In genomic region chr3:14179795-14180194, GRCh38 we compare ENCODE assay signal across 10 cellular contexts. TPM values are rescaled to one million over a fixed set of nuclear protein-coding genes. Genes with fewer than 3 reads are reported as not detected.
DNase-seq lines count a peak whose midpoint lies in the region; ATAC-seq and TF ChIP-seq lines count a peak whose summit lies in the region.
"Had no signal": no experiment of that assay in that cellular context is flagged by ENCODE, and none has a peak within 500 bp of the region (broad histone marks: within the 10 kb centered on the region; RNA-seq: fewer than 3 reads in every experiment).

No MANE protein-coding gene starts in this region.

- peaks cover 32% of the 10 kb centered on the region for H3K36me3 Mint-ChIP-seq in stimulated activated naive CD8-positive, alpha-beta T cell treated with anti-CD3 and anti-CD28 coated beads, Interleukin-15, Interleukin-2, amounts not matched to agents 100 ng/mL and 50 ng/mL, for 24 hours (ENCODE audit: low read depth)
- H3K36me3 Mint-ChIP-seq in activated B cell treated with CpG ODN at 0.5 μM for 24 hours (ENCODE audit: low read depth): peaks cover 39% of the 10 kb centered on the region

- H3K27me3 Mint-ChIP-seq in stimulated activated naive CD8-positive, alpha-beta T cell treated with anti-CD3 and anti-CD28 coated beads, Interleukin-15, Interleukin-2, amounts not matched to agents 100 ng/mL and 50 ng/mL, for 24 hours: no peaks in the 10 kb centered on the region
- H3K27me3 Mint-ChIP-seq in activated B cell treated with CpG ODN at 0.5 μM for 24 hours: no peaks in the 10 kb centered on the region

- peaks cover 35% of the 10 kb centered on the region for H3K36me3 ChIP-seq in iPS-20b (ENCODE audit: insufficient read depth, low read depth, low read length)
- H3K36me3 ChIP-seq in gastrocnemius medialis: peaks cover 0 to 25% of the 10 kb centered on the region in 2 donors

- H3K9me3 ChIP-seq in iPS-20b (ENCODE audit: insufficient read depth, low read depth, low read length) (no peaks in the 10 kb centered on the region), gastrocnemius medialis (no peaks in the 10 kb centered on the region)
- H3K9me3 ChIP-seq: heart right ventricle had no signal

- peaks cover 72% of the 10 kb centered on the region for H3K4me1 Mint-ChIP-seq in stimulated activated naive CD8-positive, alpha-beta T cell treated with anti-CD3 and anti-CD28 coated beads, Interleukin-15, Interleukin-2, amounts not matched to agents 100 ng/mL and 50 ng/mL, for 24 hours (ENCODE audit: low read depth)
- peaks cover 56% of the 10 kb centered on the region for H3K4me1 Mint-ChIP-seq in activated B cell treated with CpG ODN at 0.5 μM for 24 hours

- in situ Hi-C loops in gastrocnemius medialis (cut with MboI; ENCODE audit: low sequenced_read_pairs in 4 of 4): loop anchor here in 1 of 4 donors (10.0 kb wide), 1 partner anchor 285 kb away; no protein-coding TSS in a partner anchor

- intact Hi-C loops in activated B cell treated with CpG ODN at 0.5 μM for 24 hours (cut with micrococcal nuclease) (loop anchor here (2.0 to 10.0 kb wide), 3 partner anchors 685 to 1697 kb away; partner anchors contain the start of genes MKRN2 and TSEN2), gastrocnemius medialis (cut with DNase I; ENCODE audit: low total_unique reads) (loop anchor here (2.0 to 5.0 kb wide), 2 partner anchors 25 to 1423 kb away; partner anchors contain the start of genes BTD and HACL1)

- H3K4me3 ChIP-seq in iPS-20b (ENCODE audit: low read length): peak overlapping the region; percentile 95
- H3K4me3 ChIP-seq in gastrocnemius medialis: no peak overlapping the region

- no peaks in the 10 kb centered on the region for H3K9me3 Mint-ChIP-seq in stimulated activated naive CD8-positive, alpha-beta T cell treated with anti-CD3 and anti-CD28 coated beads, Interleukin-15, Interleukin-2, amounts not matched to agents 100 ng/mL and 50 ng/mL, for 24 hours
- no peaks in the 10 kb centered on the region for H3K9me3 Mint-ChIP-seq in activated B cell treated with CpG ODN at 0.5 μM for 24 hours

- DNase-seq in stimulated activated naive CD8-positive, alpha-beta T cell treated with anti-CD3 and anti-CD28 coated beads, Interleukin-15, Interleukin-2, amounts not matched to agents 100 U/mL and 50 U/mL, for 24 hours: no peak
- DNase-seq in activated B cell treated with CpG ODN at 0.5 μM for 24 hours (no peak), NCI-H2171 treated with DMSO at 0.1 percent for 48 hours (lab: John Stamatoyannopoulos, UW) (no peak), gastrocnemius medialis (no peak), NCI-H2081 (lab: John Stamatoyannopoulos, UW) (no peak), NCI-H187 treated with DMSO at 0.1 percent for 48 hours (lab: John Stamatoyannopoulos, UW) (no peak)
- DNase-seq: heart right ventricle, NCI-H774 had no signal

- CTCF ChIA-PET in activated B cell treated with CpG ODN at 0.5 μM for 24 hours (lab: Charles Lee): interaction anchor here (1.9 kb wide), 1 partner anchor 24 kb away, joined by 7 read pairs; no protein-coding TSS in a partner anchor

- peak overlapping the region; percentile 98; the same call in 1 of the 2 replicates for H3K9ac ChIP-seq in iPS-20b (ENCODE audit: low read depth, low read length)

- H3K27me3 ChIP-seq in iPS-20b (ENCODE audit: insufficient read depth, low read length) (no peaks in the 10 kb centered on the region), gastrocnemius medialis (no peaks in the 10 kb centered on the region)
- H3K27me3 ChIP-seq: heart right ventricle had no signal

- POLR2A ChIA-PET in activated B cell treated with CpG ODN at 0.5 μM for 24 hours (lab: Charles Lee): interaction anchor here (2.1 to 3.4 kb wide), 3 partner anchors 56 to 253 kb away, joined by 14 to 61 read pairs (median 18); partner anchors contain the start of genes CHCHD4, SLC6A6 and TMEM43

- H3K4me3 Mint-ChIP-seq in stimulated activated naive CD8-positive, alpha-beta T cell treated with anti-CD3 and anti-CD28 coated beads, Interleukin-15, Interleukin-2, amounts not matched to agents 100 ng/mL and 50 ng/mL, for 24 hours: peak overlapping the region; percentile 94
- H3K4me3 Mint-ChIP-seq in activated B cell treated with CpG ODN at 0.5 μM for 24 hours: peak overlapping the region; percentile 97

- no peak overlapping the region for H3K27ac ChIP-seq in iPS-20b (ENCODE audit: low read length)
- peak overlapping the region in 2 of 4 donors; percentile 29 to 86 for H3K27ac ChIP-seq in gastrocnemius medialis

- peak overlapping the region; percentile 97 for H3K27ac Mint-ChIP-seq in stimulated activated naive CD8-positive, alpha-beta T cell treated with anti-CD3 and anti-CD28 coated beads, Interleukin-15, Interleukin-2, amounts not matched to agents 100 ng/mL and 50 ng/mL, for 24 hours
- peak overlapping the region; percentile 56 for H3K27ac Mint-ChIP-seq in activated B cell treated with CpG ODN at 0.5 μM for 24 hours

- no peak for TF ChIP-seq POLR2A in gastrocnemius medialis (IDR thresholded peaks at IDR 0.05)

- no peak for ATAC-seq in stimulated activated naive CD8-positive, alpha-beta T cell treated with anti-CD3 and anti-CD28 coated beads, Interleukin-15, Interleukin-2, amounts not matched to agents 100 U/mL and 50 U/mL, for 24 hours
- ATAC-seq in activated B cell treated with CpG ODN at 0.5 μM for 24 hours (ENCODE audit: low read depth) (no peak), gastrocnemius medialis (no peak)
- ATAC-seq: heart right ventricle had no signal

- TF ChIP-seq CTCF in activated B cell treated with CpG ODN at 0.5 μM for 24 hours (IDR thresholded peaks at IDR 0.05) (no peak), gastrocnemius medialis (IDR thresholded peaks at IDR 0.05 in 4 of 5, conservative IDR thresholded peaks at IDR 0.05 in 1 of 5) (no peak)

- peaks cover 4% of the 10 kb centered on the region for H3K4me1 ChIP-seq in iPS-20b (ENCODE audit: insufficient read depth, low read length)
- H3K4me1 ChIP-seq in gastrocnemius medialis: peaks cover 31 to 47% of the 10 kb centered on the region in 2 donors

RNA-seq across cellular contexts. Expression of gene LSM3, which starts 1.2 kb away (rescaled TPM):
- total RNA-seq in activated B cell treated with CpG ODN at 0.5 μM for 24 hours: 12.9 and 14.2 TPM in 2 replicates
- total RNA-seq in gastrocnemius medialis: 10 to 100 TPM; 11.6 to 16.8 (median 14.2) TPM

RNA-seq across cellular contexts. Expression of gene XPC, which starts 1.4 kb away (rescaled TPM):
- total RNA-seq in activated B cell treated with CpG ODN at 0.5 μM for 24 hours (35.4 and 35.6 TPM in 2 replicates), gastrocnemius medialis (10 to 100 TPM; 22.0 to 30.6 (median 27.0) TPM)

RNA-seq across cellular contexts. Expression of gene TMEM43, which starts 54.9 kb away (rescaled TPM):
- total RNA-seq in activated B cell treated with CpG ODN at 0.5 μM for 24 hours (30.7 and 32.3 TPM in 2 replicates), gastrocnemius medialis (100 to 1,000 TPM in 1 of 4 donors, 10 to 100 TPM in 3; 68.2 to 128 (median 78.6) TPM)

RNA-seq across cellular contexts. Expression of gene CHCHD4, which starts 55.1 kb away (rescaled TPM):
- 9.2 and 9.8 TPM in 2 replicates for total RNA-seq in activated B cell treated with CpG ODN at 0.5 μM for 24 hours
- total RNA-seq in gastrocnemius medialis: 10 to 100 TPM; 16.2 to 49.4 (median 22.8) TPM
